ENCODE assay signal across 12 cellular contexts in genomic region chr6:15331143-15331542, GRCh38.
A peak's percentile ranks its signal among the peaks of the same experiment; 100 is the strongest.
DNase-seq lines count a peak whose midpoint lies in the region; ATAC-seq and TF ChIP-seq lines count a peak whose summit lies in the region.
"Had no signal": no experiment of that assay in that cellular context is flagged by ENCODE, and none has a peak within 500 bp of the region (broad histone marks: within the 10 kb centered on the region; RNA-seq: fewer than 3 reads in every experiment).

No MANE protein-coding gene starts in this region.

- no peaks in the 10 kb centered on the region for H3K9me3 ChIP-seq in MG63
- H3K9me3 ChIP-seq in endodermal cell (ENCODE audit: control insufficient read depth, low read length) = no peaks in the 10 kb centered on the region
- H3K9me3 ChIP-seq in skeletal muscle satellite cell (replicated peaks; ENCODE audit: low read length) = no peaks in the 10 kb centered on the region
- H3K9me3 ChIP-seq: right atrium auricular region had no signal

- peaks cover 10% of the 10 kb centered on the region for H3K36me3 Mint-ChIP-seq in activated CD4-positive, alpha-beta T cell treated with anti-CD3 and anti-CD28 coated beads for 36 hours (ENCODE audit: low read depth)
- H3K36me3 Mint-ChIP-seq in endodermal cell (ENCODE audit: low read depth) = peaks cover 2% of the 10 kb centered on the region

- peaks cover 88% of the 10 kb centered on the region for H3K4me1 Mint-ChIP-seq in activated CD4-positive, alpha-beta T cell treated with anti-CD3 and anti-CD28 coated beads for 36 hours
- H3K4me1 Mint-ChIP-seq in endodermal cell = peaks cover 43% of the 10 kb centered on the region

- H3K27me3 ChIP-seq in MG63 = no peaks in the 10 kb centered on the region
- H3K27me3 ChIP-seq in endodermal cell (ENCODE audit: control insufficient read depth, insufficient read depth, low read length, poor library complexity, severe bottlenecking) = no peaks in the 10 kb centered on the region
- H3K27me3 ChIP-seq in skeletal muscle satellite cell (ENCODE audit: control insufficient read depth, insufficient read depth, low read length) = no peaks in the 10 kb centered on the region
- H3K27me3 ChIP-seq: right atrium auricular region had no signal

- H3K27me3 Mint-ChIP-seq in activated CD4-positive, alpha-beta T cell treated with anti-CD3 and anti-CD28 coated beads for 36 hours = no peaks in the 10 kb centered on the region
- H3K27me3 Mint-ChIP-seq in endodermal cell (ENCODE audit: insufficient read depth) = no peaks in the 10 kb centered on the region

- H3K4me3 Mint-ChIP-seq in activated CD4-positive, alpha-beta T cell treated with anti-CD3 and anti-CD28 coated beads for 36 hours = no peak overlapping the region
- H3K4me3 Mint-ChIP-seq in endodermal cell = no peak overlapping the region

- H3K4me3 ChIP-seq in MG63 = no peak overlapping the region
- H3K4me3 ChIP-seq in endodermal cell (ENCODE audit: low read length) = no peak overlapping the region
- H3K4me3 ChIP-seq in skeletal muscle satellite cell (ENCODE audit: low read length) = no peak overlapping the region
- H3K4me3 ChIP-seq: right atrium auricular region had no signal

- peak overlapping the region; percentile 82 for H3K27ac Mint-ChIP-seq in activated CD4-positive, alpha-beta T cell treated with anti-CD3 and anti-CD28 coated beads for 36 hours
- peak overlapping the region; percentile 85 for H3K27ac Mint-ChIP-seq in endodermal cell

- ATAC-seq in activated CD4-positive, alpha-beta T cell treated with anti-CD3 and anti-CD28 coated beads for 36 hours = no peak
- no peak for ATAC-seq in GM19455 (IDR thresholded peaks at IDR 0.05; ENCODE audit: unreplicated experiment)

- intact Hi-C loops in activated CD4-positive, alpha-beta T cell treated with anti-CD3 and anti-CD28 coated beads for 36 hours (cut with DNase I, micrococcal nuclease) = no loop called here

- H3K4me2 ChIP-seq in skeletal muscle satellite cell (ENCODE audit: low read length) = peak overlapping the region; percentile 25

- no peaks in the 10 kb centered on the region for H3K36me3 ChIP-seq in MG63
- no peaks in the 10 kb centered on the region for H3K36me3 ChIP-seq in endodermal cell (ENCODE audit: control insufficient read depth, insufficient read depth, low read length)
- H3K36me3 ChIP-seq in skeletal muscle satellite cell (ENCODE audit: insufficient read depth, low read length) = no peaks in the 10 kb centered on the region
- H3K36me3 ChIP-seq: right atrium auricular region had no signal

- H3K9ac ChIP-seq in endodermal cell (ENCODE audit: extremely low read depth, low read length, poor library complexity, severe bottlenecking) (no peak overlapping the region), skeletal muscle satellite cell (ENCODE audit: low read depth, low read length) (no peak overlapping the region)

- no peak overlapping the region for H3K27ac ChIP-seq in endodermal cell (ENCODE audit: low read depth, low read length)
- H3K27ac ChIP-seq: right atrium auricular region had no signal

- H3K4me1 ChIP-seq in endodermal cell (ENCODE audit: control insufficient read depth, insufficient read depth, low read length) = peaks cover 8% of the 10 kb centered on the region
- peaks cover 40% of the 10 kb centered on the region for H3K4me1 ChIP-seq in skeletal muscle satellite cell (ENCODE audit: control insufficient read depth, insufficient read depth, low read length)

- no peaks in the 10 kb centered on the region for H3K9me3 Mint-ChIP-seq in activated CD4-positive, alpha-beta T cell treated with anti-CD3 and anti-CD28 coated beads for 36 hours (ENCODE audit: low read depth)
- no peaks in the 10 kb centered on the region for H3K9me3 Mint-ChIP-seq in endodermal cell

- TF ChIP-seq CTCF in endodermal cell (conservative IDR thresholded peaks at IDR 0.05) = no peak

- POLR2A ChIA-PET in activated CD4-positive, alpha-beta T cell treated with anti-CD3 and anti-CD28 coated beads for 36 hours (lab: Charles Lee) = interaction anchor here (0.6 kb wide), 1 partner anchor 934 kb away, joined by 5 read pairs; no protein-coding TSS in a partner anchor

- DNase-seq in activated CD4-positive, alpha-beta T cell treated with anti-CD3 and anti-CD28 coated beads for 36 hours = no peak
- DNase-seq in activated CD4-positive, alpha-beta T cell treated with anti-CD3 and anti-CD28 coated beads, Interleukin-2, amount 50 U/mL, for 48 hours = no peak
- DNase-seq in MG63 = peak; percentile 43
- DNase-seq in endodermal cell = no peak
- DNase-seq in amniotic stem cell (lab: John Stamatoyannopoulos, UW) = no peak
- no peak for DNase-seq in NCI-H128 (lab: John Stamatoyannopoulos, UW; ENCODE audit: unreplicated experiment)
- DNase-seq: activated effector memory CD4-positive, alpha-beta T cell treated with anti-CD3 and anti-CD28 coated beads, Interleukin-2, amount 50 U/mL, for 16 hours; islet precursor cell; T-helper 9 cell had no signal

- CTCF ChIA-PET in activated CD4-positive, alpha-beta T cell treated with anti-CD3 and anti-CD28 coated beads for 36 hours (lab: Charles Lee) = interaction anchor here (0.6 kb wide), 1 partner anchor 61 kb away, joined by 3 read pairs; no protein-coding TSS in a partner anchor
